ENCODE assay signal across 1 cellular context in the genomic region with DNA sequence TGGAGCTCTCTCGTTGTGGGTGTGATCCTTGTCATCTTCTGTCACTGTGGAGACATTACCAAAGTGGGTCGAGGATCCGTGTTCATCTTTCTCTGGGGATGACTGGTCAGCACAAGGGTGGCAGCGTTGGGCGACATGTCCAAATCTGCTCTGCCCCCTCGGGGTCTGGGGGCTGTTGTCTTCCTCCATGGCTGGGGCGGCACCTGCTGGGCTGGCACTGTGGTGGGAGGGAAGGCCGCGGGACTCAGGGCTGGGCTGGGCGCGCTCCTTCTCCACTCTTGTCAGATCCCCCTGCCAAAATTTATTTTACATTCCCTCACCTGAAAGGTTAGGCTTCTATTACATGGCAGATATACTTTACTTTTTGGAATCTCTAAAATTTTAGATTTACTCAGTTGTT.
TF ChIP-seq lines count a peak whose summit lies in the region.

No MANE protein-coding gene starts in this region.

TF ChIP-seq in WTC11, 78 proteins besides CTCF, POLR2A, EP300 and RAD21 (continued from another document):
- TF ChIP-seq, protein P1, sequence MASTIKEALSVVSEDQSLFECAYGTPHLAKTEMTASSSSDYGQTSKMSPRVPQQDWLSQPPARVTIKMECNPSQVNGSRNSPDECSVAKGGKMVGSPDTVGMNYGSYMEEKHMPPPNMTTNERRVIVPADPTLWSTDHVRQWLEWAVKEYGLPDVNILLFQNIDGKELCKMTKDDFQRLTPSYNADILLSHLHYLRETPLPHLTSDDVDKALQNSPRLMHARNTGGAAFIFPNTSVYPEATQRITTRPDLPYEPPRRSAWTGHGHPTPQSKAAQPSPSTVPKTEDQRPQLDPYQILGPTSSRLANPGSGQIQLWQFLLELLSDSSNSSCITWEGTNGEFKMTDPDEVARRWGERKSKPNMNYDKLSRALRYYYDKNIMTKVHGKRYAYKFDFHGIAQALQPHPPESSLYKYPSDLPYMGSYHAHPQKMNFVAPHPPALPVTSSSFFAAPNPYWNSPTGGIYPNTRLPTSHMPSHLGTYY (CRISPR knock-in tag; IDR thresholded peaks at IDR 0.05): no peak
- no peak for TF ChIP-seq ZNF317 (CRISPR knock-in tag; IDR thresholded peaks at IDR 0.05; ENCODE audit: borderline replicate concordance, low read depth)
- TF ChIP-seq SMAD4 (CRISPR knock-in tag; IDR thresholded peaks at IDR 0.05): no peak
- TF ChIP-seq, protein P2, sequence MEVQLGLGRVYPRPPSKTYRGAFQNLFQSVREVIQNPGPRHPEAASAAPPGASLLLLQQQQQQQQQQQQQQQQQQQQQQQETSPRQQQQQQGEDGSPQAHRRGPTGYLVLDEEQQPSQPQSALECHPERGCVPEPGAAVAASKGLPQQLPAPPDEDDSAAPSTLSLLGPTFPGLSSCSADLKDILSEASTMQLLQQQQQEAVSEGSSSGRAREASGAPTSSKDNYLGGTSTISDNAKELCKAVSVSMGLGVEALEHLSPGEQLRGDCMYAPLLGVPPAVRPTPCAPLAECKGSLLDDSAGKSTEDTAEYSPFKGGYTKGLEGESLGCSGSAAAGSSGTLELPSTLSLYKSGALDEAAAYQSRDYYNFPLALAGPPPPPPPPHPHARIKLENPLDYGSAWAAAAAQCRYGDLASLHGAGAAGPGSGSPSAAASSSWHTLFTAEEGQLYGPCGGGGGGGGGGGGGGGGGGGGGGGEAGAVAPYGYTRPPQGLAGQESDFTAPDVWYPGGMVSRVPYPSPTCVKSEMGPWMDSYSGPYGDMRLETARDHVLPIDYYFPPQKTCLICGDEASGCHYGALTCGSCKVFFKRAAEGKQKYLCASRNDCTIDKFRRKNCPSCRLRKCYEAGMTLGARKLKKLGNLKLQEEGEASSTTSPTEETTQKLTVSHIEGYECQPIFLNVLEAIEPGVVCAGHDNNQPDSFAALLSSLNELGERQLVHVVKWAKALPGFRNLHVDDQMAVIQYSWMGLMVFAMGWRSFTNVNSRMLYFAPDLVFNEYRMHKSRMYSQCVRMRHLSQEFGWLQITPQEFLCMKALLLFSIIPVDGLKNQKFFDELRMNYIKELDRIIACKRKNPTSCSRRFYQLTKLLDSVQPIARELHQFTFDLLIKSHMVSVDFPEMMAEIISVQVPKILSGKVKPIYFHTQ (CRISPR knock-in tag; IDR thresholded peaks at IDR 0.05): no peak
- TF ChIP-seq TP53 (CRISPR knock-in tag; IDR thresholded peaks at IDR 0.05): no peak
TF ChIP-seq in WTC11: peak in this region for 0.
